Comparison of ENCODE assay signal across 12 cellular contexts in the genomic region with DNA sequence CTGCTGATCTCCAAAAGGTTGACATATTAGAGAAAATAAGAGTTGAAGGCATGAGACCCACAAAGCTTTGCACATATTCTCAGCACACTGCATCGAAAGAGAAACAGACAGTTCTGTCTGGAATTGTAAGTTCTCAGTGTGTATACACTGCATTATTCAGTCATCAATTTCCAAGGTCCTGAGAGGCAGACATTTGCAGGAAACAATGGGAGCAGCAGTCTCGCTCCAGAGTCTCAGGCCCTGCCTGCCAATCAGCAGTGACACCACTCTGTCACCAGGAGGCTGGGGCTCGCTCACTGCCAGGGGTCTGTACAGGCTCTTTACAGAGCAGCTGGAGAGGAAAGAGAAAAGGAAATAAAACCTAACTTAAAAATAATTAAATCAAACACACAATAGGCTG. TPM values are rescaled to one million over a fixed set of nuclear protein-coding genes. Genes with fewer than 3 reads are reported as not detected.
DNase-seq lines count a peak whose midpoint lies in the region; ATAC-seq and TF ChIP-seq lines count a peak whose summit lies in the region.
"Had no signal": no experiment of that assay in that cellular context is flagged by ENCODE, and none has a peak within 500 bp of the region (broad histone marks: within the 10 kb centered on the region; RNA-seq: fewer than 3 reads in every experiment).

No MANE protein-coding gene starts in this region.

- ATAC-seq in HCT116: peak; percentile 47; the same call in 1 of the 2 replicates
- ATAC-seq in GM19397 (IDR thresholded peaks at IDR 0.05; ENCODE audit: unreplicated experiment): no peak
- ATAC-seq in GM21367 (IDR thresholded peaks at IDR 0.05; ENCODE audit: unreplicated experiment): no peak

- no peak for TF ChIP-seq POLR2A in HCT116 (IDR thresholded peaks at IDR 0.05; ENCODE audit: borderline replicate concordance, extremely low read depth, insufficient read depth, insufficient read length)

- TF ChIP-seq RAD21 in HCT116 (IDR thresholded peaks at IDR 0.05; ENCODE audit: low read depth): no peak

- RAD21 ChIA-PET in HCT116 (lab: Charles Lee; ENCODE audit: low non-redundant PET in 1 of 2, low total read pairs in 2 of 2, uncharacterized antibody in 2 of 2, unreplicated experiment in 2 of 2): no interaction called here

- H3K9me2 ChIP-seq in HCT116 (ENCODE audit: insufficient read depth): no peaks in the 10 kb centered on the region

- no peak overlapping the region for H3K4me3 Mint-ChIP-seq in endothelial cell (ENCODE audit: unreplicated experiment)

- no peaks in the 10 kb centered on the region for H3K4me1 ChIP-seq in HCT116 (ENCODE audit: control insufficient read depth in 1 of 2, insufficient read depth in 2 of 2, low read length in 2 of 2)
- H3K4me1 ChIP-seq: uterus had no signal

- H3K36me3 Mint-ChIP-seq in endothelial cell (ENCODE audit: low read depth, unreplicated experiment): no peaks in the 10 kb centered on the region

- peaks cover 2% of the 10 kb centered on the region for H3K4me1 Mint-ChIP-seq in endothelial cell (ENCODE audit: unreplicated experiment)

- H3K27me3 ChIP-seq in HCT116 (ENCODE audit: insufficient read depth, low read length): no peaks in the 10 kb centered on the region
- H3K27me3 ChIP-seq: uterus had no signal

- intact Hi-C loops in HCT116 (cut with micrococcal nuclease): no loop called here

- H3K27me3 Mint-ChIP-seq in endothelial cell (ENCODE audit: unreplicated experiment): no peaks in the 10 kb centered on the region

- H3K27ac ChIP-seq in HCT116 (ENCODE audit: low read depth, low read length) (no peak overlapping the region), coronary artery (no peak overlapping the region)
- H3K27ac ChIP-seq: uterus had no signal

- H2AFZ ChIP-seq in HCT116 (ENCODE audit: low read depth, low read length, poor library complexity, severe bottlenecking): no peak overlapping the region

- TF ChIP-seq CTCF in HCT116 (IDR thresholded peaks at IDR 0.05 in 2 of 3, conservative IDR thresholded peaks at IDR 0.05 in 1 of 3; ENCODE audit: borderline replicate concordance in 1 of 3, insufficient read depth in 1 of 3, low read depth in 2 of 3, low read length in 2 of 3) (0 out of 6 replicates have a peak, but pooled peaks of 2 of the 3 experiments have one; percentile 9 to 10), endothelial cell (IDR thresholded peaks at IDR 0.05; ENCODE audit: unreplicated experiment) (peak; percentile 34), coronary artery (IDR thresholded peaks at IDR 0.05) (no peak)

- no peak overlapping the region for H3K4me2 ChIP-seq in HCT116 (ENCODE audit: low read length)

- H3K36me3 ChIP-seq in HCT116 (ENCODE audit: control insufficient read depth in 1 of 2, insufficient read depth in 2 of 2, low read length in 2 of 2): no peaks in the 10 kb centered on the region
- H3K36me3 ChIP-seq: uterus had no signal

- no peaks in the 10 kb centered on the region for H3K9me3 Mint-ChIP-seq in endothelial cell (ENCODE audit: unreplicated experiment)

- H3K4me3 ChIP-seq in HCT116 (replicated peaks in 1 of 2; ENCODE audit: low read depth in 1 of 2, low read length in 2 of 2) (no peak overlapping the region), coronary artery (no peak overlapping the region)
- H3K4me3 ChIP-seq: uterus had no signal

- no peak for DNase-seq in HCT116 (ENCODE audit: low read depth, low spot score)
- DNase-seq in NCI-H345 (lab: John Stamatoyannopoulos, UW): peak; percentile 47
- DNase-seq in endothelial cell (ENCODE audit: low spot score): peak; percentile 59
- DNase-seq in nucleus accumbens (lab: John Stamatoyannopoulos, UW): peak in 42 of 56 donors; percentile 2 to 66 (median 17)
- DNase-seq in stimulated activated CD4-positive, alpha-beta T cell treated with anti-CD3 and anti-CD28 coated beads, Interleukin-2, amount 100 ng/mL, for 48 hours: no peak
- DNase-seq in coronary artery (ENCODE audit: low spot score): no peak
- DNase-seq: DMS79 treated with DMSO at 0.1 percent for 48 hours, NCI-H446 treated with DMSO at 0.1 percent for 48 hours, T1000, uterus had no signal

- CTCF ChIA-PET in HCT116 (lab: Charles Lee): no interaction called here

- POLR2A ChIA-PET in HCT116 (lab: Charles Lee): no interaction called here

- H3K9ac ChIP-seq in HCT116 (ENCODE audit: low read length): no peak overlapping the region

- H3K27ac Mint-ChIP-seq in endothelial cell (ENCODE audit: unreplicated experiment): no peak overlapping the region

- H3K9me3 ChIP-seq in HCT116 (ENCODE audit: control insufficient read depth in 1 of 2, insufficient read depth in 1 of 2, low read depth in 1 of 2, low read length in 2 of 2): no peaks in the 10 kb centered on the region
- H3K9me3 ChIP-seq: uterus had no signal

- no peaks in the 10 kb centered on the region for H4K20me1 ChIP-seq in HCT116 (ENCODE audit: insufficient read depth)

- BruUV-seq in HCT116 (replicated peaks; lab: Mats Ljungman, UMichigan): no TSS peak

- H3K79me2 ChIP-seq in HCT116 (ENCODE audit: insufficient read depth, low read length): no peaks in the 10 kb centered on the region

TF ChIP-seq in HCT116, 20 proteins besides CTCF, POLR2A, EP300 and RAD21:
- TF ChIP-seq, protein P1, sequence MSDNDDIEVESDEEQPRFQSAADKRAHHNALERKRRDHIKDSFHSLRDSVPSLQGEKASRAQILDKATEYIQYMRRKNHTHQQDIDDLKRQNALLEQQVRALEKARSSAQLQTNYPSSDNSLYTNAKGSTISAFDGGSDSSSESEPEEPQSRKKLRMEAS (IDR thresholded peaks at IDR 0.05): no peak
- TF ChIP-seq FOSL1 (IDR thresholded peaks at IDR 0.05; ENCODE audit: low read depth) (no peak), SP1 (IDR thresholded peaks at IDR 0.05; ENCODE audit: low read depth) (no peak), EGR1 (IDR thresholded peaks at IDR 0.05; ENCODE audit: low read depth) (no peak), SRF (IDR thresholded peaks at IDR 0.05; ENCODE audit: low read depth) (no peak), POLR2AphosphoS5 (IDR thresholded peaks at IDR 0.05; ENCODE audit: low read depth, low read length) (no peak), CEBPB (IDR thresholded peaks at IDR 0.05; ENCODE audit: low read depth) (no peak), TCF7L2 (IDR thresholded peaks at IDR 0.05; ENCODE audit: borderline replicate concordance, extremely low read depth, insufficient read depth, insufficient read length) (no peak), CBX3 (IDR thresholded peaks at IDR 0.05; ENCODE audit: low read depth) (no peak), SIN3A (IDR thresholded peaks at IDR 0.05; ENCODE audit: low read depth) (no peak), EZH2 (IDR thresholded peaks at IDR 0.05) (no peak), EZH2phosphoT487 (IDR thresholded peaks at IDR 0.05; ENCODE audit: borderline replicate concordance) (no peak), YY1 (IDR thresholded peaks at IDR 0.05; ENCODE audit: extremely low read depth, insufficient replicate concordance, low read depth, low read length) (no peak), JUND (IDR thresholded peaks at IDR 0.05) (no peak)
- TF ChIP-seq, protein P2, sequence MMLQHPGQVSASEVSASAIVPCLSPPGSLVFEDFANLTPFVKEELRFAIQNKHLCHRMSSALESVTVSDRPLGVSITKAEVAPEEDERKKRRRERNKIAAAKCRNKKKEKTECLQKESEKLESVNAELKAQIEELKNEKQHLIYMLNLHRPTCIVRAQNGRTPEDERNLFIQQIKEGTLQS (IDR thresholded peaks at IDR 0.05): no peak
- TF ChIP-seq, protein P3, sequence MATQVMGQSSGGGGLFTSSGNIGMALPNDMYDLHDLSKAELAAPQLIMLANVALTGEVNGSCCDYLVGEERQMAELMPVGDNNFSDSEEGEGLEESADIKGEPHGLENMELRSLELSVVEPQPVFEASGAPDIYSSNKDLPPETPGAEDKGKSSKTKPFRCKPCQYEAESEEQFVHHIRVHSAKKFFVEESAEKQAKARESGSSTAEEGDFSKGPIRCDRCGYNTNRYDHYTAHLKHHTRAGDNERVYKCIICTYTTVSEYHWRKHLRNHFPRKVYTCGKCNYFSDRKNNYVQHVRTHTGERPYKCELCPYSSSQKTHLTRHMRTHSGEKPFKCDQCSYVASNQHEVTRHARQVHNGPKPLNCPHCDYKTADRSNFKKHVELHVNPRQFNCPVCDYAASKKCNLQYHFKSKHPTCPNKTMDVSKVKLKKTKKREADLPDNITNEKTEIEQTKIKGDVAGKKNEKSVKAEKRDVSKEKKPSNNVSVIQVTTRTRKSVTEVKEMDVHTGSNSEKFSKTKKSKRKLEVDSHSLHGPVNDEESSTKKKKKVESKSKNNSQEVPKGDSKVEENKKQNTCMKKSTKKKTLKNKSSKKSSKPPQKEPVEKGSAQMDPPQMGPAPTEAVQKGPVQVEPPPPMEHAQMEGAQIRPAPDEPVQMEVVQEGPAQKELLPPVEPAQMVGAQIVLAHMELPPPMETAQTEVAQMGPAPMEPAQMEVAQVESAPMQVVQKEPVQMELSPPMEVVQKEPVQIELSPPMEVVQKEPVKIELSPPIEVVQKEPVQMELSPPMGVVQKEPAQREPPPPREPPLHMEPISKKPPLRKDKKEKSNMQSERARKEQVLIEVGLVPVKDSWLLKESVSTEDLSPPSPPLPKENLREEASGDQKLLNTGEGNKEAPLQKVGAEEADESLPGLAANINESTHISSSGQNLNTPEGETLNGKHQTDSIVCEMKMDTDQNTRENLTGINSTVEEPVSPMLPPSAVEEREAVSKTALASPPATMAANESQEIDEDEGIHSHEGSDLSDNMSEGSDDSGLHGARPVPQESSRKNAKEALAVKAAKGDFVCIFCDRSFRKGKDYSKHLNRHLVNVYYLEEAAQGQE (IDR thresholded peaks at IDR 0.05; ENCODE audit: low read depth): no peak
- TF ChIP-seq, protein P4, sequence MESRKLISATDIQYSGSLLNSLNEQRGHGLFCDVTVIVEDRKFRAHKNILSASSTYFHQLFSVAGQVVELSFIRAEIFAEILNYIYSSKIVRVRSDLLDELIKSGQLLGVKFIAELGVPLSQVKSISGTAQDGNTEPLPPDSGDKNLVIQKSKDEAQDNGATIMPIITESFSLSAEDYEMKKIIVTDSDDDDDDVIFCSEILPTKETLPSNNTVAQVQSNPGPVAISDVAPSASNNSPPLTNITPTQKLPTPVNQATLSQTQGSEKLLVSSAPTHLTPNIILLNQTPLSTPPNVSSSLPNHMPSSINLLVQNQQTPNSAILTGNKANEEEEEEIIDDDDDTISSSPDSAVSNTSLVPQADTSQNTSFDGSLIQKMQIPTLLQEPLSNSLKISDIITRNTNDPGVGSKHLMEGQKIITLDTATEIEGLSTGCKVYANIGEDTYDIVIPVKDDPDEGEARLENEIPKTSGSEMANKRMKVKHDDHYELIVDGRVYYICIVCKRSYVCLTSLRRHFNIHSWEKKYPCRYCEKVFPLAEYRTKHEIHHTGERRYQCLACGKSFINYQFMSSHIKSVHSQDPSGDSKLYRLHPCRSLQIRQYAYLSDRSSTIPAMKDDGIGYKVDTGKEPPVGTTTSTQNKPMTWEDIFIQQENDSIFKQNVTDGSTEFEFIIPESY (IDR thresholded peaks at IDR 0.05; ENCODE audit: extremely low read depth, insufficient replicate concordance, low read length): no peak

RNA-seq across cellular contexts. Expression of a gene that starts 36.3 kb away (rescaled TPM):
- total RNA-seq in HCT116 (2021; ENCODE audit: unreplicated experiment) (3.4 TPM), endothelial cell (ENCODE audit: unreplicated experiment) (8.5 TPM)
- polyA plus RNA-seq in HCT116 (2012): 2.6 and 2.8 TPM in 2 replicates

Comparison
In these comparisons a context has a peak if more than half of its experiments do, and no peak if none do; other contexts are left out.
1. DNase-seq: peak in NCI-H345 (single experiment), endothelial cell (single experiment) and nucleus accumbens (42 of 56); none in HCT116 (single experiment), stimulated activated CD4-positive, alpha-beta T cell treated with anti-CD3 and anti-CD28 coated beads, Interleukin-2, amount 100 ng/mL, for 48 hours (0 of 2) and coronary artery (single experiment).